Comparison of ENCODE assay signal across 9 cellular contexts in genomic region chr19:48363810-48364563, GRCh38. TPM values are rescaled to one million over a fixed set of nuclear protein-coding genes. Genes with fewer than 3 reads are reported as not detected.
A peak's percentile ranks its signal among the peaks of the same experiment; 100 is the strongest.
DNase-seq lines count a peak whose midpoint lies in the region; ATAC-seq, FAIRE-seq and TF ChIP-seq lines count a peak whose summit lies in the region.
"Had no signal": no experiment of that assay in that cellular context is flagged by ENCODE, and none has a peak within 500 bp of the region (broad histone marks: within the 10 kb centered on the region; RNA-seq: fewer than 3 reads in every experiment).

TSS of gene SYNGR4 (plus strand) at chr19:48364367. CDS start at chr19:48365843, 1,476 bp downstream.
TSS of gene TMEM143 (minus strand) at chr19:48363940. CDS start at chr19:48363920, 20 bp downstream.

- intact Hi-C loops in activated B cell treated with CpG ODN at 0.5 μM for 24 hours (cut with micrococcal nuclease): loop anchor here (1.0 to 5.0 kb wide), 13 partner anchors 26 to 1133 kb away; partner anchors contain the start of genes CYTH2, EMP3, GRWD1 and LIG1

- no peak for FAIRE-seq in small intestine (lab: Jason Lieb, UNC)

- H3K27ac ChIP-seq in caudate nucleus (ENCODE audit: low read depth, low read length) (peak within 1 kb of the TSS; percentile 98), small intestine (ENCODE audit: low read depth in 1 of 2, low read length in 1 of 2) (peak within 1 kb of the TSS; percentile 81 to 89)

- peaks cover 4% of the 10 kb centered on the region in 2 donors for H3K4me1 ChIP-seq in small intestine (ENCODE audit: control insufficient read depth in 2 of 2, insufficient read depth in 1 of 2, low read depth in 1 of 2, low read length in 1 of 2)

- peaks cover 19% of the 10 kb centered on the region for H3K4me1 Mint-ChIP-seq in activated B cell treated with CpG ODN at 0.5 μM for 24 hours

- H3K9me3 ChIP-seq in small intestine (ENCODE audit: control insufficient read depth, low read depth): no peaks in the 10 kb centered on the region

- TF ChIP-seq CTCF in AG09309 (IDR thresholded peaks at IDR 0.05; ENCODE audit: control insufficient read depth, insufficient read depth, low read depth, low read length, missing control alignments): no peak
- TF ChIP-seq CTCF in activated B cell treated with CpG ODN at 0.5 μM for 24 hours (IDR thresholded peaks at IDR 0.05): no peak

- DNase-seq in AG09309 (ENCODE audit: low read depth): peak; percentile 97
- peak; percentile 98 for DNase-seq in NCI-H226
- DNase-seq in activated B cell treated with CpG ODN at 0.5 μM for 24 hours: peak; percentile 93
- DNase-seq in caudate nucleus (lab: John Stamatoyannopoulos, UW): peak; percentile 74 to 100 (median 99)
- DNase-seq in iPS-NIHi7 (ENCODE audit: extremely low spot score): peak; percentile 96
- DNase-seq in small intestine: peak; percentile 100

- ATAC-seq in GM19023 (IDR thresholded peaks at IDR 0.05; ENCODE audit: unreplicated experiment) (peak; percentile 79), HG03196 (IDR thresholded peaks at IDR 0.05; ENCODE audit: unreplicated experiment) (peak; percentile 81), activated B cell treated with CpG ODN at 0.5 μM for 24 hours (ENCODE audit: low read depth) (peak; percentile 92)

- CTCF ChIA-PET in activated B cell treated with CpG ODN at 0.5 μM for 24 hours (lab: Charles Lee): interaction anchor here (0.5 to 2.5 kb wide), 7 partner anchors 13 to 399 kb away, joined by 3 to 22 read pairs (median 4); partner anchors contain the start of gene KDELR1

- no peaks in the 10 kb centered on the region for H3K9me3 Mint-ChIP-seq in activated B cell treated with CpG ODN at 0.5 μM for 24 hours

- POLR2A ChIA-PET in activated B cell treated with CpG ODN at 0.5 μM for 24 hours (lab: Charles Lee): interaction anchor here (0.5 to 3.1 kb wide), 33 partner anchors 17 to 1981 kb away, joined by 3 to 48 read pairs (median 4); partner anchors contain the start of genes CARD8, EMP3, KDELR1 and PLA2G4C

- WGBS in small intestine, 3 donors: 0 to 1% (median 0%) methylated on average over 54 to 57 of the region's 57 CpGs

- H3K27me3 ChIP-seq in small intestine (ENCODE audit: control insufficient read depth in 2 of 2, insufficient read depth in 2 of 2, low read length in 2 of 2): no peaks in the 10 kb centered on the region

- peak within 1 kb of the TSS; percentile 87 for H3K4me3 Mint-ChIP-seq in activated B cell treated with CpG ODN at 0.5 μM for 24 hours

- H3K4me3 ChIP-seq in AG09309 (ENCODE audit: control insufficient read depth, low read depth, low read length) (peak within 1 kb of the TSS; percentile 84), small intestine (ENCODE audit: low read depth in 1 of 2, low read length in 2 of 2) (peak within 1 kb of the TSS; percentile 44 to 47)

- no peaks in the 10 kb centered on the region for H3K27me3 Mint-ChIP-seq in activated B cell treated with CpG ODN at 0.5 μM for 24 hours

- H3K36me3 ChIP-seq in small intestine (ENCODE audit: control insufficient read depth in 2 of 2, insufficient read depth in 2 of 2, low read length in 2 of 2): no peaks in the 10 kb centered on the region

- peak within 1 kb of the TSS; percentile 93 for H3K27ac Mint-ChIP-seq in activated B cell treated with CpG ODN at 0.5 μM for 24 hours

- H3K36me3 Mint-ChIP-seq in activated B cell treated with CpG ODN at 0.5 μM for 24 hours (ENCODE audit: low read depth): peaks cover 11% of the 10 kb centered on the region

RNA-seq across cellular contexts. Expression of gene SYNGR4, which starts in this region (rescaled TPM):
- total RNA-seq in activated B cell treated with CpG ODN at 0.5 μM for 24 hours: not detected in 2 replicates
- polyA plus RNA-seq in small intestine: under 1 TPM in 1 of 3 donors, not detected in 2; 0.15 TPM
- total RNA-seq: T-helper 1 cell treated with Interleukin-12 subunit alpha and Interleukin-12 subunit beta and Interleukin-4 antibody, amounts not matched to agents 30 ng/mL and 1 ng/mL, for 36 hours had no signal

RNA-seq across cellular contexts. Expression of gene TMEM143, which starts in this region (rescaled TPM):
- total RNA-seq in activated B cell treated with CpG ODN at 0.5 μM for 24 hours: 10.2 and 10.5 TPM in 2 replicates
- 10 to 100 TPM in 1 of 3 donors, 1 to 10 TPM in 2; 5.9 to 13.2 (median 8.4) TPM for polyA plus RNA-seq in small intestine

Comparison
In these comparisons a context has a peak if more than half of its experiments do, and no peak if none do; other contexts are left out.
1. Peak in every context shown above with its lines: DNase-seq, ATAC-seq, H3K4me3 ChIP-seq and H3K27ac ChIP-seq.